In genomic region chr4:86870442-86871069, GRCh38 we compare ENCODE assay signal across 31 cellular contexts. TPM values are rescaled to one million over a fixed set of nuclear protein-coding genes. Genes with fewer than 3 reads are reported as not detected.
"Had no signal": no experiment of that assay in that cellular context is flagged by ENCODE, and none has a peak within 500 bp of the region (broad histone marks: within the 10 kb centered on the region; RNA-seq: fewer than 3 reads in every experiment).

No MANE protein-coding gene starts in this region.

- H3K9me3 Mint-ChIP-seq: activated T-cell treated with anti-CD3 and anti-CD28 coated beads, Interleukin-2, amount 50 U/mL, for 4 hours; activated T-helper 17 cell treated with anti-CD3 and anti-CD28 coated beads, Interleukin-2, amount 50 U/mL, for 72 hours; mesothelial cell of epicardium; neural crest cell had no signal

- H3K27me3 Mint-ChIP-seq: activated CD8-positive, alpha-beta T cell treated with anti-CD3 and anti-CD28 coated beads for 36 hours had no signal

- H3K4me1 Mint-ChIP-seq: endodermal cell, mesothelial cell of epicardium, neural crest cell, WTC11 had no signal

- H3K4me3 ChIP-seq: psoas muscle, right atrium auricular region, smooth muscle cell, thoracic aorta had no signal

- DNase-seq: activated CD4-positive, alpha-beta T cell treated with anti-CD3 and anti-CD28 coated beads, Interleukin-2, amount 50 U/mL, for 1 hour; activated CD8-positive, alpha-beta T cell treated with anti-CD3 and anti-CD28 coated beads for 36 hours; activated gamma-delta T cell treated with Interleukin-2 at 50 U/mL for 16 hours; activated naive CD4-positive, alpha-beta T cell treated with anti-CD3 and anti-CD28 coated beads, Interleukin-2, amount 50 U/mL, for 16 hours; activated T-cell treated with anti-CD3 and anti-CD28 coated beads, Interleukin-2, amount 50 U/mL, for 4 hours; amniotic stem cell; caudate nucleus; cortex of kidney; endodermal cell; foreskin fibroblast; head of caudate nucleus; hippocampal formation; left cardiac atrium; mammary epithelial cell; naive thymus-derived CD8-positive, alpha-beta T cell; occipital lobe; psoas muscle; stimulated activated CD4-positive, alpha-beta T cell treated with anti-CD3 and anti-CD28 coated beads, Interleukin-1b, Interleukin-23, amount 100 ng/mL, for 48 hours; stimulated activated naive CD8-positive, alpha-beta T cell treated with anti-CD3 and anti-CD28 coated beads, Interleukin-15, Interleukin-2, amounts not matched to agents 100 U/mL and 50 U/mL, for 24 hours; trophoblast cell had no signal

- H3K4me3 Mint-ChIP-seq: activated CD8-positive, alpha-beta T cell treated with anti-CD3 and anti-CD28 coated beads for 36 hours; activated T-cell treated with anti-CD3 and anti-CD28 coated beads, Interleukin-2, amount 50 U/mL, for 4 hours; activated T-helper 17 cell treated with anti-CD3 and anti-CD28 coated beads, Interleukin-2, amount 50 U/mL, for 72 hours; endodermal cell; mesothelial cell of epicardium; neural crest cell; WTC11 had no signal

- ATAC-seq: activated CD8-positive, alpha-beta T cell treated with anti-CD3 and anti-CD28 coated beads for 36 hours; activated T-cell treated with anti-CD3 and anti-CD28 coated beads, Interleukin-2, amount 50 U/mL, for 4 hours; activated T-helper 17 cell treated with anti-CD3 and anti-CD28 coated beads, Interleukin-2, amount 50 U/mL, for 72 hours; esophagus mucosa; left cardiac atrium; naive thymus-derived CD8-positive, alpha-beta T cell; psoas muscle; stimulated activated naive CD8-positive, alpha-beta T cell treated with anti-CD3 and anti-CD28 coated beads, Interleukin-15, Interleukin-2, amounts not matched to agents 100 U/mL and 50 U/mL, for 24 hours; WTC11 had no signal

- H3K27ac Mint-ChIP-seq: activated CD8-positive, alpha-beta T cell treated with anti-CD3 and anti-CD28 coated beads for 36 hours; activated T-helper 17 cell treated with anti-CD3 and anti-CD28 coated beads, Interleukin-2, amount 50 U/mL, for 72 hours; endodermal cell; mesothelial cell of epicardium; naive thymus-derived CD8-positive, alpha-beta T cell; WTC11 had no signal

- H3K36me3 Mint-ChIP-seq: mesothelial cell of epicardium, WTC11 had no signal

RNA-seq across cellular contexts. Expression of gene SLC10A6, which starts 21.4 kb away (rescaled TPM):
- total RNA-seq: activated CD8-positive, alpha-beta T cell treated with anti-CD3 and anti-CD28 coated beads for 36 hours; activated T-cell treated with anti-CD3 and anti-CD28 coated beads, Interleukin-2, amount 50 U/mL, for 4 hours; activated T-helper 17 cell treated with anti-CD3 and anti-CD28 coated beads, Interleukin-2, amount 50 U/mL, for 72 hours; astrocyte; chondrocyte; endodermal cell; mesothelial cell of epicardium; neural crest cell; occipital lobe; WTC11 had no signal
- polyA plus RNA-seq: naive thymus-derived CD8-positive, alpha-beta T cell; smooth muscle cell had no signal

RNA-seq across cellular contexts. Expression of gene C4orf36, which starts 21.7 kb away (rescaled TPM):
- total RNA-seq: activated CD8-positive, alpha-beta T cell treated with anti-CD3 and anti-CD28 coated beads for 36 hours; activated T-cell treated with anti-CD3 and anti-CD28 coated beads, Interleukin-2, amount 50 U/mL, for 4 hours; activated T-helper 17 cell treated with anti-CD3 and anti-CD28 coated beads, Interleukin-2, amount 50 U/mL, for 72 hours; astrocyte; liver; naive thymus-derived CD8-positive, alpha-beta T cell; right atrium auricular region; thoracic aorta had no signal
- polyA plus RNA-seq: naive thymus-derived CD8-positive, alpha-beta T cell; smooth muscle cell had no signal
